In the genomic region with DNA sequence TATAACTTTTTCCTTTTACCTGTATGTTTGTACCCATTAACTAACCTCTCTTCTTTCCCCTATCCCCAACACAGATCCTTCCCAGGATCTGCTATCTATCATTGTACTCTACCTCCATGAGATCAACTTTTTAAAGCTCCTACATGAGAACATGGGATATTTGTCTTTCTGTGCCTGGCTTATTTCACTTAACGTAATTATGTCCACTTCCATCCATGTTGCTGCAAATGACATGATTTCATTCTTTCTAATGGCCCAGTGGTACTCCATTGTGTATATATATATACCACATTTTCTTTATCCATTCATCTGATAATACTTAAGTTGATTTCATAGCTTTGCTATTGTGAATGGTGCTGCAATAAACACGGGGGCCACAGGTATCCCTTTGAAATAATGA, we compare ENCODE assay signal across 23 cellular contexts.
DNase-seq lines count a peak whose midpoint lies in the region; ATAC-seq, FAIRE-seq and TF ChIP-seq lines count a peak whose summit lies in the region.
"Had no signal": no experiment of that assay in that cellular context is flagged by ENCODE, and none has a peak within 500 bp of the region (broad histone marks: within the 10 kb centered on the region; RNA-seq: fewer than 3 reads in every experiment).

No MANE protein-coding gene starts in this region.

- H3K4me2 ChIP-seq in SK-N-SH (no peak overlapping the region), astrocyte (ENCODE audit: low read length) (no peak overlapping the region)
- H3K4me2 ChIP-seq: A549, GM23338 had no signal

- POLR2A ChIA-PET in activated CD4-positive, alpha-beta T cell treated with anti-CD3 and anti-CD28 coated beads for 36 hours (lab: Charles Lee) = no interaction called here
- POLR2A ChIA-PET in SK-N-SH (lab: Yijun Ruan, JAX) = no interaction called here
- POLR2A ChIA-PET in RWPE1 (lab: Yijun Ruan, JAX; ENCODE audit: low non-redundant PET) = no interaction called here

- no peaks in the 10 kb centered on the region for H3K36me3 Mint-ChIP-seq in activated CD4-positive, alpha-beta T cell treated with anti-CD3 and anti-CD28 coated beads for 36 hours (ENCODE audit: low read depth)
- H3K36me3 Mint-ChIP-seq in HFFc6 (ENCODE audit: low read depth) = peaks cover 19% of the 10 kb centered on the region
- no peaks in the 10 kb centered on the region for H3K36me3 Mint-ChIP-seq in astrocyte (ENCODE audit: low read depth, unreplicated experiment)
- H3K36me3 Mint-ChIP-seq: IgD-negative memory B cell had no signal

- H3K4me1 ChIP-seq in SK-N-SH (ENCODE audit: control insufficient read depth in 1 of 2, insufficient read depth in 2 of 2, low read depth in 1 of 2, low read length in 1 of 2) (no peaks in the 10 kb centered on the region; a peak in 2 of 4 replicates), astrocyte (ENCODE audit: insufficient read depth, low read length) (no peaks in the 10 kb centered on the region)
- H3K4me1 ChIP-seq: A549, Caco-2 had no signal

- no peak overlapping the region for H3K27ac ChIP-seq in SK-N-SH (ENCODE audit: low read depth in 2 of 2, low read length in 1 of 2)
- no peak overlapping the region for H3K27ac ChIP-seq in astrocyte (ENCODE audit: low read depth, low read length)
- H3K27ac ChIP-seq in RWPE1 = no peak overlapping the region
- H3K27ac ChIP-seq: 22Rv1, A549, C4-2B had no signal

- no peak overlapping the region for H2AFZ ChIP-seq in SK-N-SH (ENCODE audit: low read depth)
- no peak overlapping the region for H2AFZ ChIP-seq in astrocyte (ENCODE audit: low read depth, low read length)
- H2AFZ ChIP-seq: GM23338 had no signal

- H3K4me3 ChIP-seq in SK-N-SH (ENCODE audit: low read depth in 2 of 2, low read length in 1 of 2) = no peak overlapping the region
- no peak overlapping the region for H3K4me3 ChIP-seq in astrocyte (ENCODE audit: insufficient read depth, low read depth, low read length)
- H3K4me3 ChIP-seq: A549, GM23338 had no signal

- no peak for DNase-seq in activated CD4-positive, alpha-beta T cell treated with anti-CD3 and anti-CD28 coated beads for 36 hours
- DNase-seq in activated CD4-positive, alpha-beta T cell treated with anti-CD3 and anti-CD28 coated beads, Interleukin-2, amount 50 U/mL, for 48 hours = no peak
- DNase-seq in HFFc6 (no peak), SK-N-SH (no peak), astrocyte (ENCODE audit: low read depth) (no peak), RWPE1 (ENCODE audit: low spot score) (no peak), pons (ENCODE audit: low spot score) (no peak)
- DNase-seq: AML-193; Caco-2; CD4-positive, alpha-beta T cell; DMS153; DMS79 treated with DMSO at 0.1 percent for 48 hours; EL; HCEC 1CT had no signal

- intact Hi-C loops in activated CD4-positive, alpha-beta T cell treated with anti-CD3 and anti-CD28 coated beads for 36 hours (cut with DNase I, micrococcal nuclease) = loop anchor here (2.0 to 10.0 kb wide), 10 partner anchors 82 to 1868 kb away; a partner anchor contains a TSS

- H3K27me3 ChIP-seq in SK-N-SH (ENCODE audit: insufficient read depth) = no peaks in the 10 kb centered on the region
- H3K27me3 ChIP-seq in astrocyte (ENCODE audit: insufficient read depth, low read length) = no peaks in the 10 kb centered on the region

- ATAC-seq in activated CD4-positive, alpha-beta T cell treated with anti-CD3 and anti-CD28 coated beads for 36 hours = no peak
- no peak for ATAC-seq in GM18868 (IDR thresholded peaks at IDR 0.05; ENCODE audit: unreplicated experiment)

- no peaks in the 10 kb centered on the region for H3K9me2 ChIP-seq in SK-N-SH

- no peak overlapping the region for H3K4me3 Mint-ChIP-seq in activated CD4-positive, alpha-beta T cell treated with anti-CD3 and anti-CD28 coated beads for 36 hours
- H3K4me3 Mint-ChIP-seq in HFFc6 (no peak overlapping the region), astrocyte (ENCODE audit: unreplicated experiment) (no peak overlapping the region)
- H3K4me3 Mint-ChIP-seq: CD4-positive, alpha-beta T cell; GM23338; IgD-negative memory B cell had no signal

- no peaks in the 10 kb centered on the region for H3K9me3 Mint-ChIP-seq in activated CD4-positive, alpha-beta T cell treated with anti-CD3 and anti-CD28 coated beads for 36 hours (ENCODE audit: low read depth)
- H3K9me3 Mint-ChIP-seq in HFFc6 = no peaks in the 10 kb centered on the region
- H3K9me3 Mint-ChIP-seq in astrocyte (ENCODE audit: unreplicated experiment) = no peaks in the 10 kb centered on the region
- H3K9me3 Mint-ChIP-seq: CD4-positive, alpha-beta T cell; GM23338; IgD-negative memory B cell had no signal

- FAIRE-seq in astrocyte (lab: Jason Lieb, UNC) = peak; percentile 58
- FAIRE-seq: A549, GM12891, H54, HTR-8/SVneo had no signal

- H4K20me1 ChIP-seq in SK-N-SH (ENCODE audit: insufficient read depth) (no peaks in the 10 kb centered on the region), astrocyte (ENCODE audit: insufficient read depth, low read length) (no peaks in the 10 kb centered on the region)

- TF ChIP-seq CTCF in HFFc6 (IDR thresholded peaks at IDR 0.05) (no peak), SK-N-SH (IDR thresholded peaks at IDR 0.05) (no peak), astrocyte (IDR thresholded peaks at IDR 0.05; ENCODE audit: insufficient read depth, low read depth, low read length) (no peak), RWPE1 (conservative IDR thresholded peaks at IDR 0.05; ENCODE audit: low read depth) (no peak)

- H3K4me1 Mint-ChIP-seq in activated CD4-positive, alpha-beta T cell treated with anti-CD3 and anti-CD28 coated beads for 36 hours = peaks cover 36% of the 10 kb centered on the region
- peaks cover 50% of the 10 kb centered on the region for H3K4me1 Mint-ChIP-seq in HFFc6 (ENCODE audit: low read depth)
- peaks cover 12% of the 10 kb centered on the region for H3K4me1 Mint-ChIP-seq in astrocyte (ENCODE audit: low read depth, unreplicated experiment)

- no peaks in the 10 kb centered on the region for H3K36me3 ChIP-seq in SK-N-SH (replicated peaks in 1 of 2; ENCODE audit: control insufficient read depth in 1 of 2, insufficient read depth in 2 of 2, low read length in 1 of 2)
- no peaks in the 10 kb centered on the region for H3K36me3 ChIP-seq in astrocyte (ENCODE audit: insufficient read depth, low read length)

- H3F3A ChIP-seq in SK-N-SH (replicated peaks; ENCODE audit: insufficient read depth) = no peaks in the 10 kb centered on the region

- H3K79me2 ChIP-seq in SK-N-SH (ENCODE audit: insufficient read depth) (no peaks in the 10 kb centered on the region), astrocyte (ENCODE audit: insufficient read depth, low read length) (no peaks in the 10 kb centered on the region)

- H3K9ac ChIP-seq in SK-N-SH (no peak overlapping the region), astrocyte (ENCODE audit: low read length) (no peak overlapping the region)

- no peaks in the 10 kb centered on the region for H3K9me3 ChIP-seq in SK-N-SH
- no peaks in the 10 kb centered on the region for H3K9me3 ChIP-seq in astrocyte (ENCODE audit: insufficient read depth, low read depth, low read length)
- H3K9me3 ChIP-seq: A549, Caco-2 had no signal

- peaks cover 8% of the 10 kb centered on the region for H3K27me3 Mint-ChIP-seq in activated CD4-positive, alpha-beta T cell treated with anti-CD3 and anti-CD28 coated beads for 36 hours
- H3K27me3 Mint-ChIP-seq in HFFc6 (ENCODE audit: insufficient read depth) = no peaks in the 10 kb centered on the region; the same call in 1 of the 2 replicates
- H3K27me3 Mint-ChIP-seq in astrocyte (ENCODE audit: low read depth, unreplicated experiment) = no peaks in the 10 kb centered on the region
- H3K27me3 Mint-ChIP-seq: CD4-positive, alpha-beta T cell had no signal

- 61% methylated on average over 2 of the region's 2 CpGs for WGBS in SK-N-SH (ENCODE audit: low lambda C conversion rate)

- H3K27ac Mint-ChIP-seq in activated CD4-positive, alpha-beta T cell treated with anti-CD3 and anti-CD28 coated beads for 36 hours = peak overlapping the region; percentile 6
- H3K27ac Mint-ChIP-seq in HFFc6 = peak overlapping the region; percentile 30; the same call in 1 of the 2 replicates
- H3K27ac Mint-ChIP-seq in astrocyte (ENCODE audit: unreplicated experiment) = no peak overlapping the region
- H3K27ac Mint-ChIP-seq: CD4-positive, alpha-beta T cell; GM23338; IgD-negative memory B cell had no signal

- no peak for TF ChIP-seq RAD21 in SK-N-SH (IDR thresholded peaks at IDR 0.05; ENCODE audit: low read length)

- CTCF ChIA-PET in activated CD4-positive, alpha-beta T cell treated with anti-CD3 and anti-CD28 coated beads for 36 hours (lab: Charles Lee) = interaction anchor here (1.0 to 2.5 kb wide), 5 partner anchors 184 to 1868 kb away, joined by 3 to 24 read pairs (median 4); no protein-coding TSS in a partner anchor
- CTCF ChIA-PET in SK-N-SH (lab: Yijun Ruan, JAX) = interaction anchor here (0.6 to 6.1 kb wide), 15 partner anchors 9 to 1867 kb away, joined by 3 to 82 read pairs (median 5); no protein-coding TSS in a partner anchor
- CTCF ChIA-PET in RWPE1 (lab: Yijun Ruan, JAX) = interaction anchor here (0.7 kb wide), 1 partner anchor 628 kb away, joined by 3 read pairs; no protein-coding TSS in a partner anchor

- peak in 1 of 2 experiments; percentile 43; a peak in 1 of 4 replicates for TF ChIP-seq EP300 in SK-N-SH (IDR thresholded peaks at IDR 0.05; ENCODE audit: borderline replicate concordance in 1 of 2, low read depth in 1 of 2, low read length in 1 of 2)

TF ChIP-seq in SK-N-SH, 30 proteins besides CTCF, POLR2A, EP300 and RAD21:
- no peak for TF ChIP-seq YY1 (IDR thresholded peaks at IDR 0.05; ENCODE audit: low read depth)
- TF ChIP-seq FOXJ3 (CRISPR knock-in tag; IDR thresholded peaks at IDR 0.05) = no peak
- TF ChIP-seq GATA2 (CRISPR knock-in tag; IDR thresholded peaks at IDR 0.05) = peak; percentile 19; the same call in 1 of the 2 replicates
